In genomic region chr19:3781603-3782002, GRCh38 we compare ENCODE assay signal across 1 cellular context.
TF ChIP-seq lines count a peak whose summit lies in the region.

No MANE protein-coding gene starts in this region.

TF ChIP-seq in HepG2, 621 proteins besides CTCF, POLR2A, EP300 and RAD21:
- TF ChIP-seq CHD4 (IDR thresholded peaks at IDR 0.05; ENCODE audit: borderline replicate concordance, low read length) (0 out of 2 replicates have a peak, but pooled peaks have one; percentile 10), ASH2L (IDR thresholded peaks at IDR 0.05; ENCODE audit: insufficient read length, low read depth, low read length) (no peak)
